In genomic region chr4:143515905-143516304, GRCh38 we compare ENCODE assay signal across 2 cellular contexts.
TF ChIP-seq lines count a peak whose summit lies in the region.

No MANE protein-coding gene starts in this region.

TF ChIP-seq in SK-N-SH, 30 proteins besides CTCF, POLR2A, EP300 and RAD21 (continued from another document):
- TF ChIP-seq, protein P1, sequence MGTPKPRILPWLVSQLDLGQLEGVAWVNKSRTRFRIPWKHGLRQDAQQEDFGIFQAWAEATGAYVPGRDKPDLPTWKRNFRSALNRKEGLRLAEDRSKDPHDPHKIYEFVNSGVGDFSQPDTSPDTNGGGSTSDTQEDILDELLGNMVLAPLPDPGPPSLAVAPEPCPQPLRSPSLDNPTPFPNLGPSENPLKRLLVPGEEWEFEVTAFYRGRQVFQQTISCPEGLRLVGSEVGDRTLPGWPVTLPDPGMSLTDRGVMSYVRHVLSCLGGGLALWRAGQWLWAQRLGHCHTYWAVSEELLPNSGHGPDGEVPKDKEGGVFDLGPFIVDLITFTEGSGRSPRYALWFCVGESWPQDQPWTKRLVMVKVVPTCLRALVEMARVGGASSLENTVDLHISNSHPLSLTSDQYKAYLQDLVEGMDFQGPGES (IDR thresholded peaks at IDR 0.05; ENCODE audit: low read depth, low read length), result no peak
- TF ChIP-seq REST (IDR thresholded peaks at IDR 0.05; ENCODE audit: low read depth, low read length) (no peak), MAX (IDR thresholded peaks at IDR 0.05; ENCODE audit: low read depth) (no peak), EZH2phosphoT487 (IDR thresholded peaks at IDR 0.05; ENCODE audit: borderline replicate concordance, low read depth) (no peak), YY1 (IDR thresholded peaks at IDR 0.05; ENCODE audit: low read depth) (no peak)
- TF ChIP-seq, protein P2, sequence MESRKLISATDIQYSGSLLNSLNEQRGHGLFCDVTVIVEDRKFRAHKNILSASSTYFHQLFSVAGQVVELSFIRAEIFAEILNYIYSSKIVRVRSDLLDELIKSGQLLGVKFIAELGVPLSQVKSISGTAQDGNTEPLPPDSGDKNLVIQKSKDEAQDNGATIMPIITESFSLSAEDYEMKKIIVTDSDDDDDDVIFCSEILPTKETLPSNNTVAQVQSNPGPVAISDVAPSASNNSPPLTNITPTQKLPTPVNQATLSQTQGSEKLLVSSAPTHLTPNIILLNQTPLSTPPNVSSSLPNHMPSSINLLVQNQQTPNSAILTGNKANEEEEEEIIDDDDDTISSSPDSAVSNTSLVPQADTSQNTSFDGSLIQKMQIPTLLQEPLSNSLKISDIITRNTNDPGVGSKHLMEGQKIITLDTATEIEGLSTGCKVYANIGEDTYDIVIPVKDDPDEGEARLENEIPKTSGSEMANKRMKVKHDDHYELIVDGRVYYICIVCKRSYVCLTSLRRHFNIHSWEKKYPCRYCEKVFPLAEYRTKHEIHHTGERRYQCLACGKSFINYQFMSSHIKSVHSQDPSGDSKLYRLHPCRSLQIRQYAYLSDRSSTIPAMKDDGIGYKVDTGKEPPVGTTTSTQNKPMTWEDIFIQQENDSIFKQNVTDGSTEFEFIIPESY (IDR thresholded peaks at IDR 0.05; ENCODE audit: borderline replicate concordance, low read depth), result no peak

TF ChIP-seq in SK-N-SH treated with all-trans-retinoic acid at 6 μM for 48 hours, 23 proteins besides CTCF, POLR2A, EP300 and RAD21 (continued from another document):
- TF ChIP-seq CSDC2 (CRISPR knock-in tag; IDR thresholded peaks at IDR 0.05), result no peak
- no peak for TF ChIP-seq ZNF8 (CRISPR knock-in tag; IDR thresholded peaks at IDR 0.05)
- no peak for TF ChIP-seq RARB (CRISPR knock-in tag; IDR thresholded peaks at IDR 0.05)
- TF ChIP-seq ESRRG (CRISPR knock-in tag; IDR thresholded peaks at IDR 0.05), result no peak
- no peak for TF ChIP-seq OSR1 (CRISPR knock-in tag; IDR thresholded peaks at IDR 0.05)
- TF ChIP-seq, protein P3, sequence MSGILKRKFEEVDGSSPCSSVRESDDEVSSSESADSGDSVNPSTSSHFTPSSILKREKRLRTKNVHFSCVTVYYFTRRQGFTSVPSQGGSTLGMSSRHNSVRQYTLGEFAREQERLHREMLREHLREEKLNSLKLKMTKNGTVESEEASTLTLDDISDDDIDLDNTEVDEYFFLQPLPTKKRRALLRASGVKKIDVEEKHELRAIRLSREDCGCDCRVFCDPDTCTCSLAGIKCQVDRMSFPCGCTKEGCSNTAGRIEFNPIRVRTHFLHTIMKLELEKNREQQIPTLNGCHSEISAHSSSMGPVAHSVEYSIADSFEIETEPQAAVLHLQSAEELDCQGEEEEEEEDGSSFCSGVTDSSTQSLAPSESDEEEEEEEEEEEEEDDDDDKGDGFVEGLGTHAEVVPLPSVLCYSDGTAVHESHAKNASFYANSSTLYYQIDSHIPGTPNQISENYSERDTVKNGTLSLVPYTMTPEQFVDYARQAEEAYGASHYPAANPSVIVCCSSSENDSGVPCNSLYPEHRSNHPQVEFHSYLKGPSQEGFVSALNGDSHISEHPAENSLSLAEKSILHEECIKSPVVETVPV (CRISPR knock-in tag; IDR thresholded peaks at IDR 0.05), result no peak
